8 cellular contexts compared by ENCODE assay signal in genomic region chr1:36088577-36089392, GRCh38. TPM values are rescaled to one million over a fixed set of nuclear protein-coding genes. Genes with fewer than 3 reads are reported as not detected.
DNase-seq lines count a peak whose midpoint lies in the region; ATAC-seq and TF ChIP-seq lines count a peak whose summit lies in the region.

ADPRS (plus strand) TSS chr1:36088892; CDS start chr1:36088905, 13 bp downstream.

- peak within 1 kb of the TSS; percentile 94 for H2AFZ ChIP-seq in osteoblast (ENCODE audit: low read length)

- H3K4me1 ChIP-seq in osteoblast (ENCODE audit: insufficient read depth, low read length) = peaks cover 17% of the 10 kb centered on the region
- peaks cover 17% of the 10 kb centered on the region for H3K4me1 ChIP-seq in testis

- H3K4me3 ChIP-seq in GM12865 (ENCODE audit: low read depth, low read length) = peak within 1 kb of the TSS; percentile 92
- H3K4me3 ChIP-seq in osteoblast (ENCODE audit: insufficient read depth, low read length) = peak within 1 kb of the TSS; percentile 92
- peak within 1 kb of the TSS; percentile 92 to 98 for H3K4me3 ChIP-seq in testis

- H3K4me2 ChIP-seq in osteoblast (ENCODE audit: insufficient read depth, low read length) = peak within 1 kb of the TSS; percentile 94

- H3K36me3 Mint-ChIP-seq in activated naive CD4-positive, alpha-beta T cell treated with anti-CD3 and anti-CD28 coated beads, Interleukin-2, amount 50 U/mL, for 72 hours = peaks cover 8 to 10% of the 10 kb centered on the region in 2 donors

- no peaks in the 10 kb centered on the region for H3K27me3 ChIP-seq in osteoblast (ENCODE audit: insufficient read depth, low read length)
- H3K27me3 ChIP-seq in testis = no peaks in the 10 kb centered on the region

- no peaks in the 10 kb centered on the region for H3K9me3 ChIP-seq in osteoblast (ENCODE audit: low read depth, low read length)
- H3K9me3 ChIP-seq in testis = no peaks in the 10 kb centered on the region

- TF ChIP-seq POLR2A in testis (IDR thresholded peaks at IDR 0.05) = peak; percentile 46

- peak; percentile 66 for ATAC-seq in HG02610 (IDR thresholded peaks at IDR 0.05; ENCODE audit: unreplicated experiment)
- ATAC-seq in activated naive CD4-positive, alpha-beta T cell treated with anti-CD3 and anti-CD28 coated beads, Interleukin-2, amount 50 U/mL, for 72 hours = peak; percentile 91 to 93

- peaks cover 10% of the 10 kb centered on the region for H4K20me1 ChIP-seq in osteoblast (ENCODE audit: insufficient read depth, low read length)

- peaks cover 41% of the 10 kb centered on the region for H3K79me2 ChIP-seq in osteoblast (ENCODE audit: insufficient read depth, low read length)

- intact Hi-C loops in testis (cut with DNase I; ENCODE audit: low total_unique reads) = no loop called here

- H3K36me3 ChIP-seq in osteoblast (ENCODE audit: insufficient read depth, low read length) (peaks cover 29% of the 10 kb centered on the region), testis (ENCODE audit: low read depth, missing control alignments) (no peaks in the 10 kb centered on the region)

- 1% methylated on average over 39 of the region's 84 CpGs; no CpG with 5 or more reads in 1 of the 2 donors for WGBS in testis, 2 donors

- peak within 1 kb of the TSS; percentile 82 for H3K27ac ChIP-seq in osteoblast (ENCODE audit: low read depth, low read length)
- peak within 1 kb of the TSS; percentile 78 to 86 for H3K27ac ChIP-seq in testis

- H3K27ac Mint-ChIP-seq in activated naive CD4-positive, alpha-beta T cell treated with anti-CD3 and anti-CD28 coated beads, Interleukin-2, amount 50 U/mL, for 72 hours = peak within 1 kb of the TSS; percentile 88 to 96

- TF ChIP-seq CTCF in GM12865 (IDR thresholded peaks at IDR 0.05; ENCODE audit: insufficient read depth, low read depth, low read length, missing control alignments) = peak; percentile 99
- peak; percentile 91 for TF ChIP-seq CTCF in osteoblast (IDR thresholded peaks at IDR 0.05; ENCODE audit: extremely low read depth, low read depth, low read length)
- TF ChIP-seq CTCF in testis (IDR thresholded peaks at IDR 0.05) = peak; percentile 97 to 99 (median 99)

- H3K9me3 Mint-ChIP-seq in activated naive CD4-positive, alpha-beta T cell treated with anti-CD3 and anti-CD28 coated beads, Interleukin-2, amount 50 U/mL, for 72 hours = no peaks in the 10 kb centered on the region

- DNase-seq in GM12865 (ENCODE audit: low read depth) (peak; percentile 96), NCI-H1092 (lab: John Stamatoyannopoulos, UW) (peak; percentile 91), SKM-1 (lab: John Stamatoyannopoulos, UW; ENCODE audit: unreplicated experiment) (peak; percentile 86), glomerular visceral epithelial cell (ENCODE audit: extremely low spot score) (peak; percentile 88), osteoblast (ENCODE audit: insufficient read length, low spot score, missing footprints) (peak; percentile 99), testis (peak; percentile 91)
- DNase-seq in activated naive CD4-positive, alpha-beta T cell treated with anti-CD3 and anti-CD28 coated beads, Interleukin-2, amount 50 U/mL, for 72 hours (ENCODE audit: low spot score in 2 of 2) = peak; percentile 89 to 93

RNA-seq across cellular contexts. Expression of gene ADPRS, which starts in this region (rescaled TPM):
- total RNA-seq in activated naive CD4-positive, alpha-beta T cell treated with anti-CD3 and anti-CD28 coated beads, Interleukin-2, amount 50 U/mL, for 72 hours = 10 to 100 TPM; 19.5 to 48.3 TPM
- total RNA-seq in osteoblast (20.6 and 24.2 TPM in 2 replicates), testis (100 to 1,000 TPM in 1 of 2 donors, 10 to 100 TPM in 1; 84.4 to 106 TPM)
- polyA plus RNA-seq in testis (ENCODE audit: insufficient read depth, low read depth, low replicate concordance) = 41.8 TPM

Comparison
In these comparisons a context has a peak if more than half of its experiments do, and no peak if none do; other contexts are left out.
1. Peak in every context shown above with its lines: DNase-seq, ATAC-seq, H3K4me3 ChIP-seq and H3K27ac ChIP-seq.